ENCODE assay signal across 26 cellular contexts in the genomic region with DNA sequence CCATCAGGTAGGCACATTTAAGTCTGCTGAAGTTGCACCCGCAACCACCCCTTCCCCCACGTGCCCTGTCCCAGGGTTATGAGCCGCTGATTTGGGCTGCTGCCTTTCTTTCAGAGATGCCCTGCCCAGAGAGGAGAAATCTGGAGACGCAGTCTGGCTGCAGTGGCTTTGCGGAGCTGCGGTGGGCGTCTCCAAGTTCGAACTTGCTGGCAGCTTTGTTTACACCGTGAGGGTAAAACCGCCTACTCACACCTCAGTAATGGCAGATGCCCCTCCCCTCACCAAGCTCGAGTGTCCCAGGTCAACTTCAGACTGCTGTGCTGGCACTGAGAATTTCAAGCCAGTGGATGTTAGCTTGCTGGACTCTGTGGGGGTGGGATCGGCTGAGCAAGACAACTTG. TPM values are rescaled to one million over a fixed set of nuclear protein-coding genes. Genes with fewer than 3 reads are reported as not detected.
DNase-seq lines count a peak whose midpoint lies in the region; ATAC-seq and TF ChIP-seq lines count a peak whose summit lies in the region.
"Had no signal": no experiment of that assay in that cellular context is flagged by ENCODE, and none has a peak within 500 bp of the region (broad histone marks: within the 10 kb centered on the region; RNA-seq: fewer than 3 reads in every experiment).

No MANE protein-coding gene starts in this region.

- H3K4me1 ChIP-seq in colonic mucosa = no peaks in the 10 kb centered on the region
- H3K4me1 ChIP-seq in mesendoderm (ENCODE audit: control insufficient read depth, low read depth, low read length) = no peaks in the 10 kb centered on the region
- H3K4me1 ChIP-seq: psoas muscle had no signal

- WGBS in mesendoderm (ENCODE audit: extremely low coverage, insufficient coverage, low lambda C conversion rate) = no CpG with 5 or more reads among the region's 12 CpGs

- H3K9ac ChIP-seq in colonic mucosa (ENCODE audit: low read depth in 2 of 2, low read length in 2 of 2) (no peak overlapping the region), mesendoderm (ENCODE audit: low read length) (no peak overlapping the region)

- no peaks in the 10 kb centered on the region for H3K79me1 ChIP-seq in mesendoderm (ENCODE audit: low read length)

- no peak overlapping the region for H2AK5ac ChIP-seq in mesendoderm (ENCODE audit: low read length)

- in situ Hi-C loops in GM13977 (cut with MboI; ENCODE audit: low pct_unique_long_range_greater_than_20kb, low sequenced_read_pairs, unreplicated experiment) = no loop called here

- H3K4me3 ChIP-seq in colonic mucosa (no peak overlapping the region), mesendoderm (ENCODE audit: low read length) (no peak overlapping the region)
- H3K4me3 ChIP-seq: K562, lung, psoas muscle had no signal

- H4K5ac ChIP-seq in mesendoderm (ENCODE audit: low read length) = no peak overlapping the region

- no peak for ATAC-seq in Right ventricle myocardium inferior
- ATAC-seq: activated T-helper 17 cell treated with anti-CD3 and anti-CD28 coated beads, Interleukin-2, amount 50 U/mL, for 72 hours; K562; psoas muscle had no signal

- H3K18ac ChIP-seq in mesendoderm (ENCODE audit: low read length) = no peak overlapping the region

- H3K9me3 ChIP-seq in colonic mucosa = no peaks in the 10 kb centered on the region
- H3K9me3 ChIP-seq: psoas muscle had no signal

- H2BK15ac ChIP-seq in mesendoderm (replicated peaks; ENCODE audit: low read depth) = no peak overlapping the region

- no peaks in the 10 kb centered on the region for H3K79me2 ChIP-seq in mesendoderm (ENCODE audit: control insufficient read depth, insufficient read depth, low read length)

- H2BK120ac ChIP-seq in mesendoderm (ENCODE audit: low read depth, low read length) = no peak overlapping the region

- H3K4ac ChIP-seq in mesendoderm (ENCODE audit: low read depth, low read length) = no peak overlapping the region

- no peak overlapping the region for H4K8ac ChIP-seq in mesendoderm (ENCODE audit: low read depth, low read length)

- TF ChIP-seq CTCF in colonic mucosa (IDR thresholded peaks at IDR 0.05) (no peak), GM13977 (IDR thresholded peaks at IDR 0.05; ENCODE audit: extremely low read depth, insufficient read depth, missing control alignments) (no peak)

- H3K27ac ChIP-seq in colonic mucosa = no peak overlapping the region
- H3K27ac ChIP-seq in mesendoderm (ENCODE audit: low read depth, low read length) = no peak overlapping the region
- H3K27ac ChIP-seq: HL-60, psoas muscle had no signal

- DNase-seq in NCI-H510A (lab: John Stamatoyannopoulos, UW) = peak; percentile 2
- DNase-seq in NCI-H510A treated with DMSO at 0.1 percent for 48 hours (lab: John Stamatoyannopoulos, UW) = no peak
- DNase-seq in colonic mucosa = peak; percentile 19
- DNase-seq in mesendoderm = peak; percentile 42
- no peak for DNase-seq in T-helper 1 cell
- no peak for DNase-seq in GM13977 (ENCODE audit: low spot score)
- DNase-seq in effector CD8-positive, alpha-beta T cell (lab: John Stamatoyannopoulos, UW) = no peak
- no peak for DNase-seq in Right ventricle myocardium inferior (ENCODE audit: missing footprints)
- DNase-seq: 8988T; activated CD4-positive, CD25-positive, alpha-beta regulatory T cell treated with anti-CD3 and anti-CD28 coated beads, Interleukin-2, amount 50 U/mL, for 72 hours; cortex of kidney; erythroblast; naive B cell; NCI-H2029 treated with DMSO at 0.1 percent for 48 hours; NCI-H524 treated with DMSO at 0.1 percent for 48 hours; OCI-M1; psoas muscle; substantia nigra; T-helper 9 cell had no signal

- H3K27me3 ChIP-seq in colonic mucosa (no peaks in the 10 kb centered on the region), mesendoderm (ENCODE audit: insufficient read depth, low read length, poor library complexity) (no peaks in the 10 kb centered on the region)

- no peak overlapping the region for H2BK5ac ChIP-seq in mesendoderm (ENCODE audit: low read length)

- H3K56ac ChIP-seq in mesendoderm (ENCODE audit: low read length) = no peak overlapping the region

- H3K4me2 ChIP-seq in mesendoderm (ENCODE audit: low read length) = no peak overlapping the region

- no peak overlapping the region for H3K23ac ChIP-seq in mesendoderm (ENCODE audit: low read length)

- no peaks in the 10 kb centered on the region for H3K36me3 ChIP-seq in colonic mucosa
- H3K36me3 ChIP-seq in mesendoderm (ENCODE audit: control insufficient read depth, insufficient read depth, low read length) = no peaks in the 10 kb centered on the region

- intact Hi-C loops in colonic mucosa (cut with DNase I) = no loop called here
- intact Hi-C loops in Right ventricle myocardium inferior (cut with DNase I) = no loop called here

RNA-seq across cellular contexts. Expression of a gene that starts 14.7 kb away (rescaled TPM):
- total RNA-seq in colonic mucosa = not detected
- not detected for polyA plus RNA-seq in mesendoderm (2013, experiment 1 of 2)
- not detected for polyA plus RNA-seq in mesendoderm (2013, experiment 2 of 2)
- not detected for total RNA-seq in Right ventricle myocardium inferior
- total RNA-seq: activated T-helper 17 cell treated with anti-CD3 and anti-CD28 coated beads, Interleukin-2, amount 50 U/mL, for 72 hours; frontal cortex; K562; psoas muscle; SK-MEL-5 had no signal
- polyA plus RNA-seq: BJ, K562, psoas muscle had no signal

Comparison
In these comparisons a context has a peak if more than half of its experiments do, and no peak if none do; other contexts are left out.
1. DNase-seq: peak in NCI-H510A (single experiment), colonic mucosa (single experiment) and mesendoderm (single experiment); none in NCI-H510A treated with DMSO at 0.1 percent for 48 hours (single experiment), T-helper 1 cell (0 of 5), GM13977 (single experiment), effector CD8-positive, alpha-beta T cell (single experiment) and Right ventricle myocardium inferior (single experiment).